28 cellular contexts compared by ENCODE assay signal in the genomic region with DNA sequence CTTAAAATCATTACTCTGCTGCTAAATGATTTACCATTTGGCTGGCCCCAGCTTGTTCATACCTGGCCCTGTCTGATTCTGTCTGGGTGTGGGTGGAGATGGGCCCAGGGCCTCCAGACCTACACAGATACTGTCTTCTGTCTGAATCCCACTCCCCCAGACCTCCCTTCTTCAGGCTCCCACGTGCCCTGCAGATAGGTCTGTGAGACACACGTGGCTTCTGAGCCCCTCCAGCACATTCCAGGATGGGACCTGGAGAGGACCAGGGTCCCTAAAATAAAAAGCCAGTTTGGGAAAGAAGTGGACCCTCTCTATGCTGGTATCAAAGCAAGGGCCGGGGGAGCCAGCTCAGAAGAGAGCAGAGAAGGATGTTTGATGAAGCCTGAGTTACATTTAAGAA. TPM values are rescaled to one million over a fixed set of nuclear protein-coding genes. Genes with fewer than 3 reads are reported as not detected.
"Had no signal": no experiment of that assay in that cellular context is flagged by ENCODE, and none has a peak within 500 bp of the region (broad histone marks: within the 10 kb centered on the region; RNA-seq: fewer than 3 reads in every experiment).

No MANE protein-coding gene starts in this region.

- H3K4me3 ChIP-seq: ovary, psoas muscle, right lobe of liver, sigmoid colon, suprapubic skin, testis, tibial artery, transverse colon, upper lobe of right lung, uterus had no signal

- FAIRE-seq: small intestine had no signal

- H3K36me3 ChIP-seq: ovary, right lobe of liver, sigmoid colon, suprapubic skin, tibial artery, transverse colon, upper lobe of right lung, uterus had no signal

- H3K27ac Mint-ChIP-seq: naive thymus-derived CD4-positive, alpha-beta T cell; natural killer cell; nephron; progenitor cell of endocrine pancreas; stimulated activated memory B cell treated with anti-CD40 and anti-IgM and Interleukin-4, amounts not matched to agents 10 μg/mL and 1 μg/mL and 100 μg/mL, for 72 hours; type B pancreatic cell had no signal

- H3K36me3 Mint-ChIP-seq: naive thymus-derived CD4-positive, alpha-beta T cell; natural killer cell; stimulated activated memory B cell treated with anti-CD40 and anti-IgM and Interleukin-4, amounts not matched to agents 10 μg/mL and 1 μg/mL and 100 μg/mL, for 72 hours; type B pancreatic cell had no signal

- ATAC-seq: naive thymus-derived CD4-positive, alpha-beta T cell; natural killer cell; psoas muscle; right cardiac atrium; stimulated activated memory B cell treated with anti-CD40 and anti-IgM and Interleukin-4, amounts not matched to agents 10 μg/mL and 1 μg/mL and 100 μg/mL, for 72 hours; stimulated activated naive CD8-positive, alpha-beta T cell treated with anti-CD3 and anti-CD28 coated beads, Interleukin-15, amount 100 ng/mL, for 72 hours; stimulated activated naive CD8-positive, alpha-beta T cell treated with anti-CD3 and anti-CD28 coated beads, Interleukin-15, Interleukin-2, amounts not matched to agents 100 U/mL and 50 U/mL, for 24 hours; upper lobe of right lung had no signal

- H3K4me1 ChIP-seq: parathyroid adenoma, psoas muscle, right lobe of liver, sigmoid colon, suprapubic skin, testis, tibial artery, transverse colon, upper lobe of right lung, uterus had no signal

- H3K9me3 ChIP-seq: ovary, psoas muscle, right lobe of liver, sigmoid colon, suprapubic skin, testis, tibial artery, transverse colon, upper lobe of right lung, uterus had no signal

- H2AFZ ChIP-seq: parathyroid adenoma had no signal

- H3K27ac ChIP-seq: ovary, parathyroid adenoma, psoas muscle, right lobe of liver, sigmoid colon, suprapubic skin, testis, tibial artery, transverse colon, upper lobe of right lung, uterus had no signal

- H3K9me3 Mint-ChIP-seq: natural killer cell; nephron; stimulated activated naive CD8-positive, alpha-beta T cell treated with anti-CD3 and anti-CD28 coated beads, Interleukin-15, amount 100 ng/mL, for 72 hours had no signal

- H3K27me3 ChIP-seq: ovary, right lobe of liver, sigmoid colon, suprapubic skin, testis, tibial artery, transverse colon, upper lobe of right lung, uterus had no signal

- H3K4me1 Mint-ChIP-seq: naive thymus-derived CD4-positive, alpha-beta T cell; nephron; stimulated activated memory B cell treated with anti-CD40 and anti-IgM and Interleukin-4, amounts not matched to agents 10 μg/mL and 1 μg/mL and 100 μg/mL, for 72 hours had no signal

- DNase-seq: naive thymus-derived CD4-positive, alpha-beta T cell; natural killer cell; occipital lobe; ovary; posterior cingulate gyrus; psoas muscle; right cardiac atrium; right lobe of liver; sigmoid colon; small intestine; stimulated activated CD4-positive, alpha-beta T cell treated with anti-CD3 and anti-CD28 coated beads, Interleukin-1b, Interleukin-23, amount 100 ng/mL, for 48 hours; stimulated activated CD4-positive, alpha-beta T cell treated with anti-CD3 and anti-CD28 coated beads, Interleukin-4, amount 100 ng/mL, for 1 hour; stimulated activated CD4-positive, alpha-beta T cell treated with anti-CD3 and anti-CD28 coated beads, Interleukin-4, amount 100 ng/mL, for 4 hours; stimulated activated naive CD4-positive, alpha-beta T cell; stimulated activated naive CD8-positive, alpha-beta T cell treated with anti-CD3 and anti-CD28 coated beads, Interleukin-15, amount 100 ng/mL, for 72 hours; stimulated activated naive CD8-positive, alpha-beta T cell treated with anti-CD3 and anti-CD28 coated beads, Interleukin-15, Interleukin-2, amounts not matched to agents 100 U/mL and 50 U/mL, for 24 hours; substantia nigra; testis; tibial artery; transverse colon; upper lobe of right lung; uterus had no signal

- H3K4me3 Mint-ChIP-seq: naive thymus-derived CD4-positive, alpha-beta T cell; natural killer cell; nephron; stimulated activated memory B cell treated with anti-CD40 and anti-IgM and Interleukin-4, amounts not matched to agents 10 μg/mL and 1 μg/mL and 100 μg/mL, for 72 hours; stimulated activated naive CD8-positive, alpha-beta T cell treated with anti-CD3 and anti-CD28 coated beads, Interleukin-15, amount 100 ng/mL, for 72 hours; type B pancreatic cell had no signal

- H3K9ac ChIP-seq: parathyroid adenoma had no signal

- H3K27me3 Mint-ChIP-seq: progenitor cell of endocrine pancreas; stimulated activated naive CD8-positive, alpha-beta T cell treated with anti-CD3 and anti-CD28 coated beads, Interleukin-15, amount 100 ng/mL, for 72 hours; type B pancreatic cell had no signal

RNA-seq across cellular contexts. Expression of a gene that starts 14.6 kb away (rescaled TPM):
- total RNA-seq: naive thymus-derived CD4-positive, alpha-beta T cell had no signal
